In the genomic region with DNA sequence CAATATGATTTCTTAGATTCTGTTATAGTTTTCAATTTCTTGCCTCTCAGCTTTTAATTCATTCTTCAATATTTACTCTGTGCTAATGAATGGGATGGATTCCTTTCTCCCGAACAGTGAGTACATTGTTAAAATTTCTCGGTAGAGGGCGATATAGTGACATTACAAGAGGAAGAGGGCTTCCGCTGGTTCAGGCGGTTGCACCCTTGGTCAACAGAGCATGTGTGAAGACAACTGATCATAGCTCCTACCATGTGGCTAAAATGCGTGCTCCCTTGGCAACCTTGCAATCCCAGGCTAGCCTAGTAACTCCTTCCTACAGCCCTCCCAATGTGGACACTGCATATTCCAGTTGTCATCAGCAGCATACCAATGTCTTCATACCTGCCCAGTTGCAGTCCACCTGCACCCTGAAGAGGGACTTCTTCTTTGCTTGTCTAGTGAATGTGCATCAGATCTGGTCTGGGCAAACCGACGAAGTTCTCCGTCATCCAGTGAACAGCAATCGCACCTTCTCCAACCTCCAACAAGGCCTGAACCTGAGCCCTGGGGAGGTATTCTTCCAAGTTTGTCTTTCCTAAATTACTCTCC, we compare ENCODE assay signal across 1 cellular context.
TF ChIP-seq lines count a peak whose summit lies in the region.

No MANE protein-coding gene starts in this region.

TF ChIP-seq in GM23338, 12 proteins besides CTCF, POLR2A, EP300 and RAD21 (continued from another document):
- TF ChIP-seq, protein P1, sequence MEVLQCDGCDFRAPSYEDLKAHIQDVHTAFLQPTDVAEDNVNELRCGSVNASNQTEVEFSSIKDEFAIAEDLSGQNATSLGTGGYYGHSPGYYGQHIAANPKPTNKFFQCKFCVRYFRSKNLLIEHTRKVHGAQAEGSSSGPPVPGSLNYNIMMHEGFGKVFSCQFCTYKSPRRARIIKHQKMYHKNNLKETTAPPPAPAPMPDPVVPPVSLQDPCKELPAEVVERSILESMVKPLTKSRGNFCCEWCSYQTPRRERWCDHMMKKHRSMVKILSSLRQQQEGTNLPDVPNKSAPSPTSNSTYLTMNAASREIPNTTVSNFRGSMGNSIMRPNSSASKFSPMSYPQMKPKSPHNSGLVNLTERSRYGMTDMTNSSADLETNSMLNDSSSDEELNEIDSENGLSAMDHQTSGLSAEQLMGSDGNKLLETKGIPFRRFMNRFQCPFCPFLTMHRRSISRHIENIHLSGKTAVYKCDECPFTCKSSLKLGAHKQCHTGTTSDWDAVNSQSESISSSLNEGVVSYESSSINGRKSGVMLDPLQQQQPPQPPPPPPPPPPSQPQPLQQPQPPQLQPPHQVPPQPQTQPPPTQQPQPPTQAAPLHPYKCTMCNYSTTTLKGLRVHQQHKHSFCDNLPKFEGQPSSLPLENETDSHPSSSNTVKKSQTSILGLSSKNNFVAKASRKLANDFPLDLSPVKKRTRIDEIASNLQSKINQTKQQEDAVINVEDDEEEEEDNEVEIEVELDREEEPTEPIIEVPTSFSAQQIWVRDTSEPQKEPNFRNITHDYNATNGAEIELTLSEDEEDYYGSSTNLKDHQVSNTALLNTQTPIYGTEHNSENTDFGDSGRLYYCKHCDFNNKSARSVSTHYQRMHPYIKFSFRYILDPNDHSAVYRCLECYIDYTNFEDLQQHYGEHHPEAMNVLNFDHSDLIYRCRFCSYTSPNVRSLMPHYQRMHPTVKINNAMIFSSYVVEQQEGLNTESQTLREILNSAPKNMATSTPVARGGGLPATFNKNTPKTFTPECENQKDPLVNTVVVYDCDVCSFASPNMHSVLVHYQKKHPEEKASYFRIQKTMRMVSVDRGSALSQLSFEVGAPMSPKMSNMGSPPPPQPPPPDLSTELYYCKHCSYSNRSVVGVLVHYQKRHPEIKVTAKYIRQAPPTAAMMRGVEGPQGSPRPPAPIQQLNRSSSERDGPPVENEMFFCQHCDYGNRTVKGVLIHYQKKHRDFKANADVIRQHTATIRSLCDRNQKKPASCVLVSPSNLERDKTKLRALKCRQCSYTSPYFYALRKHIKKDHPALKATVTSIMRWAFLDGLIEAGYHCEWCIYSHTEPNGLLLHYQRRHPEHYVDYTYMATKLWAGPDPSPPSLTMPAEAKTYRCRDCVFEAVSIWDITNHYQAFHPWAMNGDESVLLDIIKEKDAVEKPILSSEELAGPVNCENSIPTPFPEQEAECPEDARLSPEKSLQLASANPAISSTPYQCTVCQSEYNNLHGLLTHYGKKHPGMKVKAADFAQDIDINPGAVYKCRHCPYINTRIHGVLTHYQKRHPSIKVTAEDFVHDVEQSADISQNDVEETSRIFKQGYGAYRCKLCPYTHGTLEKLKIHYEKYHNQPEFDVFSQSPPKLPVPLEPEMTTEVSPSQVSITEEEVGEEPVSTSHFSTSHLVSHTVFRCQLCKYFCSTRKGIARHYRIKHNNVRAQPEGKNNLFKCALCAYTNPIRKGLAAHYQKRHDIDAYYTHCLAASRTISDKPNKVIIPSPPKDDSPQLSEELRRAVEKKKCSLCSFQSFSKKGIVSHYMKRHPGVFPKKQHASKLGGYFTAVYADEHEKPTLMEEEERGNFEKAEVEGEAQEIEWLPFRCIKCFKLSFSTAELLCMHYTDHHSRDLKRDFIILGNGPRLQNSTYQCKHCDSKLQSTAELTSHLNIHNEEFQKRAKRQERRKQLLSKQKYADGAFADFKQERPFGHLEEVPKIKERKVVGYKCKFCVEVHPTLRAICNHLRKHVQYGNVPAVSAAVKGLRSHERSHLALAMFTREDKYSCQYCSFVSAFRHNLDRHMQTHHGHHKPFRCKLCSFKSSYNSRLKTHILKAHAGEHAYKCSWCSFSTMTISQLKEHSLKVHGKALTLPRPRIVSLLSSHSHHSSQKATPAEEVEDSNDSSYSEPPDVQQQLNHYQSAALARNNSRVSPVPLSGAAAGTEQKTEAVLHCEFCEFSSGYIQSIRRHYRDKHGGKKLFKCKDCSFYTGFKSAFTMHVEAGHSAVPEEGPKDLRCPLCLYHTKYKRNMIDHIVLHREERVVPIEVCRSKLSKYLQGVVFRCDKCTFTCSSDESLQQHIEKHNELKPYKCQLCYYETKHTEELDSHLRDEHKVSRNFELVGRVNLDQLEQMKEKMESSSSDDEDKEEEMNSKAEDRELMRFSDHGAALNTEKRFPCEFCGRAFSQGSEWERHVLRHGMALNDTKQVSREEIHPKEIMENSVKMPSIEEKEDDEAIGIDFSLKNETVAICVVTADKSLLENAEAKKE (CRISPR knock-in tag; IDR thresholded peaks at IDR 0.05): 0 out of 2 replicates have a peak, but pooled peaks have one; percentile 34
- no peak for TF ChIP-seq CREB1 (CRISPR knock-in tag; IDR thresholded peaks at IDR 0.05; ENCODE audit: low read depth)
- no peak for TF ChIP-seq EZH2 (IDR thresholded peaks at IDR 0.05; ENCODE audit: low read depth, unreplicated experiment)
